8 cellular contexts compared by ENCODE assay signal in genomic region chr9:76987594-76988200, GRCh38. TPM values are rescaled to one million over a fixed set of nuclear protein-coding genes. Genes with fewer than 3 reads are reported as not detected.
DNase-seq lines count a peak whose midpoint lies in the region; ATAC-seq, FAIRE-seq and TF ChIP-seq lines count a peak whose summit lies in the region.

No MANE protein-coding gene starts in this region.

- TF ChIP-seq CTCF in ascending aorta (IDR thresholded peaks at IDR 0.05) (peak; percentile 35 to 59 (median 41)), keratinocyte (optimal IDR thresholded peaks at IDR 0.05 in 1 of 3, IDR thresholded peaks at IDR 0.05 in 1 of 3, conservative IDR thresholded peaks at IDR 0.05 in 1 of 3; ENCODE audit: extremely low read depth in 1 of 3, insufficient read depth in 2 of 3, low read length in 3 of 3) (peak; percentile 53 to 71 (median 67)), tibial nerve (IDR thresholded peaks at IDR 0.05) (peak in 2 of 5 experiments; percentile 14 to 32), right atrium auricular region (IDR thresholded peaks at IDR 0.05) (peak in 1 of 2 donors; percentile 51)

- H3K4me2 ChIP-seq in keratinocyte (ENCODE audit: control insufficient read depth, extremely low read depth, insufficient read depth, low read depth, low read length) = no peak overlapping the region

- TF ChIP-seq POLR2A in tibial nerve (IDR thresholded peaks at IDR 0.05) = no peak

- no peaks in the 10 kb centered on the region for H3K4me1 Mint-ChIP-seq in natural killer cell treated with Interleukin-12 subunit alpha and Interleukin-12 subunit beta and Interleukin-15 and Interleukin-18, amount 100 ng/mL, for 72 hours (ENCODE audit: low read depth in 2 of 2)

- no peak overlapping the region for H2AFZ ChIP-seq in keratinocyte (ENCODE audit: control insufficient read depth, low read length)

- H3K36me3 ChIP-seq in ascending aorta (no peaks in the 10 kb centered on the region), keratinocyte (ENCODE audit: control insufficient read depth in 2 of 2, extremely low read depth in 1 of 2, insufficient read depth in 2 of 2, low read length in 2 of 2) (no peaks in the 10 kb centered on the region), tibial nerve (no peaks in the 10 kb centered on the region), right atrium auricular region (no peaks in the 10 kb centered on the region)

- H3K27ac Mint-ChIP-seq in natural killer cell treated with Interleukin-12 subunit alpha and Interleukin-12 subunit beta and Interleukin-15 and Interleukin-18, amount 100 ng/mL, for 72 hours = no peak overlapping the region

- H3K4me3 ChIP-seq in ascending aorta = no peak overlapping the region
- H3K4me3 ChIP-seq in keratinocyte (ENCODE audit: control insufficient read depth in 2 of 3, extremely low read depth in 1 of 3, insufficient read depth in 2 of 3, low read depth in 1 of 3, low read length in 3 of 3) = no peak overlapping the region
- no peak overlapping the region for H3K4me3 ChIP-seq in tibial nerve
- no peak overlapping the region for H3K4me3 ChIP-seq in right atrium auricular region

- peak; percentile 74 for DNase-seq in AG20443 (ENCODE audit: low spot score)
- peak; percentile 91 for DNase-seq in NCI-H2029 treated with DMSO at 0.1 percent for 48 hours (lab: John Stamatoyannopoulos, UW)
- DNase-seq in ascending aorta (ENCODE audit: low spot score in 2 of 2) = no peak
- DNase-seq in keratinocyte (ENCODE audit: low read depth, low spot score) = no peak
- no peak for DNase-seq in natural killer cell treated with Interleukin-12 subunit alpha and Interleukin-12 subunit beta and Interleukin-15 and Interleukin-18, amount 100 ng/mL, for 72 hours (ENCODE audit: low spot score)
- DNase-seq in tibial nerve (ENCODE audit: low spot score in 2 of 2) = no peak
- no peak for DNase-seq in right atrium auricular region (ENCODE audit: low spot score)

- H3K27me3 ChIP-seq in ascending aorta (no peaks in the 10 kb centered on the region), keratinocyte (ENCODE audit: control insufficient read depth, extremely low read depth, insufficient read depth, low read length) (peaks cover 8% of the 10 kb centered on the region), tibial nerve (no peaks in the 10 kb centered on the region), right atrium auricular region (no peaks in the 10 kb centered on the region)

- no peak overlapping the region for H3K9ac ChIP-seq in keratinocyte (ENCODE audit: control insufficient read depth, extremely low read depth, insufficient read depth, low read length)

- ATAC-seq in GM18858 (IDR thresholded peaks at IDR 0.05; ENCODE audit: unreplicated experiment) = peak; percentile 44
- no peak for ATAC-seq in natural killer cell treated with Interleukin-12 subunit alpha and Interleukin-12 subunit beta and Interleukin-15 and Interleukin-18, amount 100 ng/mL, for 72 hours

- no peaks in the 10 kb centered on the region for H3K9me1 ChIP-seq in keratinocyte (ENCODE audit: control insufficient read depth, extremely low read depth, insufficient read depth, low read length)

- no peaks in the 10 kb centered on the region for H3K36me3 Mint-ChIP-seq in natural killer cell treated with Interleukin-12 subunit alpha and Interleukin-12 subunit beta and Interleukin-15 and Interleukin-18, amount 100 ng/mL, for 72 hours

- H3K27me3 Mint-ChIP-seq in natural killer cell treated with Interleukin-12 subunit alpha and Interleukin-12 subunit beta and Interleukin-15 and Interleukin-18, amount 100 ng/mL, for 72 hours = peaks cover 7 to 17% of the 10 kb centered on the region in 2 donors

- peaks cover 0 to 7% of the 10 kb centered on the region in 2 donors for H3K4me1 ChIP-seq in ascending aorta
- no peaks in the 10 kb centered on the region for H3K4me1 ChIP-seq in keratinocyte (ENCODE audit: control insufficient read depth, extremely low read depth, insufficient read depth, low read length)
- no peaks in the 10 kb centered on the region for H3K4me1 ChIP-seq in tibial nerve
- H3K4me1 ChIP-seq in right atrium auricular region = no peaks in the 10 kb centered on the region

- dilution Hi-C loops in keratinocyte (cut with MboI; ENCODE audit: extremely low pct_ligation_motif_present, low sequenced_read_pairs) = loop anchor here (25.0 kb wide), 1 partner anchor 175 kb away; no protein-coding TSS in a partner anchor

- H4K20me1 ChIP-seq in keratinocyte (ENCODE audit: control insufficient read depth, extremely low read depth, insufficient read depth, low read length) = no peaks in the 10 kb centered on the region

- no peak overlapping the region for H3K27ac ChIP-seq in ascending aorta
- H3K27ac ChIP-seq in keratinocyte (ENCODE audit: control insufficient read depth, insufficient read depth, low read length) = no peak overlapping the region
- H3K27ac ChIP-seq in tibial nerve = no peak overlapping the region
- H3K27ac ChIP-seq in right atrium auricular region = no peak overlapping the region

- H3K9me3 Mint-ChIP-seq in natural killer cell treated with Interleukin-12 subunit alpha and Interleukin-12 subunit beta and Interleukin-15 and Interleukin-18, amount 100 ng/mL, for 72 hours = no peaks in the 10 kb centered on the region

- H3K79me2 ChIP-seq in keratinocyte (ENCODE audit: control insufficient read depth, insufficient read depth, low read length) = no peaks in the 10 kb centered on the region

- intact Hi-C loops in ascending aorta (cut with DNase I) = loop anchor here (1.0 to 5.0 kb wide), 3 partner anchors 60 to 227 kb away; no protein-coding TSS in a partner anchor

- H3K9me3 ChIP-seq in ascending aorta (no peaks in the 10 kb centered on the region), keratinocyte (ENCODE audit: control insufficient read depth, low read depth, low read length) (no peaks in the 10 kb centered on the region), tibial nerve (no peaks in the 10 kb centered on the region), right atrium auricular region (no peaks in the 10 kb centered on the region)

- 54 to 61% methylated on average over 3 of the region's 3 CpGs for WGBS in tibial nerve, 2 donors

- no peak overlapping the region for H3K4me3 Mint-ChIP-seq in natural killer cell treated with Interleukin-12 subunit alpha and Interleukin-12 subunit beta and Interleukin-15 and Interleukin-18, amount 100 ng/mL, for 72 hours

- FAIRE-seq in keratinocyte (lab: Jason Lieb, UNC) = peak; percentile 13

- no peak for TF ChIP-seq EP300 in tibial nerve (IDR thresholded peaks at IDR 0.05)

RNA-seq across cellular contexts. Expression of gene FOXB2, which starts 31.8 kb away (rescaled TPM):
- total RNA-seq in ascending aorta (not detected), tibial nerve (not detected), right atrium auricular region (not detected)
- polyA plus RNA-seq in keratinocyte = not detected in 3 replicates
- not detected for polyA plus RNA-seq in keratinocyte (2011; ENCODE audit: low read depth)
- polyA plus RNA-seq in keratinocyte (2011; cell fraction: cytosol; rRNA removed) = not detected in 2 replicates
- not detected in 2 replicates for polyA plus RNA-seq in keratinocyte (2011; cell fraction: nucleus; rRNA removed)
- polyA plus RNA-seq in keratinocyte (2012; ENCODE audit: low replicate concordance) = not detected in 2 replicates
- not detected in 3 replicates for polyA minus RNA-seq in keratinocyte
- polyA minus RNA-seq in keratinocyte (2011; cell fraction: cytosol; rRNA and poly(A)+ RNA removed) = not detected
- not detected in 2 replicates for polyA minus RNA-seq in keratinocyte (2011; cell fraction: nucleus; rRNA and poly(A)+ RNA removed)
- total RNA-seq in natural killer cell treated with Interleukin-12 subunit alpha and Interleukin-12 subunit beta and Interleukin-15 and Interleukin-18, amount 100 ng/mL, for 72 hours = not detected

Comparison
In these comparisons a context has a peak if more than half of its experiments do, and no peak if none do; other contexts are left out.
1. DNase-seq: peak in AG20443 (single experiment) and NCI-H2029 treated with DMSO at 0.1 percent for 48 hours (single experiment); none in ascending aorta (0 of 2), keratinocyte (single experiment), natural killer cell treated with Interleukin-12 subunit alpha and Interleukin-12 subunit beta and Interleukin-15 and Interleukin-18, amount 100 ng/mL, for 72 hours (single experiment), tibial nerve (0 of 2) and right atrium auricular region (single experiment).